In the genomic region with DNA sequence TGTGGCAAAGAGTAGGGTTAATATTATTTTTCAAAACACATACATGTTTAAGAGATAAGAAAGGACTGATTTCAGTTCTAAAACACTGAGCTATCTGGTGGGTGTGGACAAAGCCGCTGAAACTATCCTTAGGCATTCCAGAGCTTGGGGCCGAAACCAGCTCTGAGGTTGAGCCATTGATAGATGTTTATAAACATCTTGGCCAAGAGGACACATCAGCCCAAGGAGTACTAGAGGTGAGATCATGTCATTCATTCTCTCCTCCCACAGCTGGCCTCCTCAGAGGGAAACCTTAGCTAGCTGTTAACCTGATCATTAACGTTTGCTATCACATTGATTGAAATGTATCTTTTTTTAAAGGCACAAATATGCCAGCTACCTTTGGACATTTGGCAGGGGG, we compare ENCODE assay signal across 22 cellular contexts.
DNase-seq lines count a peak whose midpoint lies in the region; ATAC-seq, FAIRE-seq and TF ChIP-seq lines count a peak whose summit lies in the region.
"Had no signal": no experiment of that assay in that cellular context is flagged by ENCODE, and none has a peak within 500 bp of the region (broad histone marks: within the 10 kb centered on the region; RNA-seq: fewer than 3 reads in every experiment).

No MANE protein-coding gene starts in this region.

- no peak overlapping the region for H3K9ac ChIP-seq in KMS-11

- ATAC-seq in GM18498 (IDR thresholded peaks at IDR 0.05; ENCODE audit: unreplicated experiment) = no peak
- ATAC-seq in HG03565 (IDR thresholded peaks at IDR 0.05; ENCODE audit: unreplicated experiment) = no peak
- ATAC-seq: activated naive CD4-positive, alpha-beta T cell treated with anti-CD3 and anti-CD28 coated beads, Interleukin-2, amount 50 U/mL, for 72 hours; natural killer cell; sciatic nerve; stimulated activated effector memory CD8-positive, alpha-beta T cell treated with anti-CD3 and anti-CD28 coated beads, Interleukin-12 subunit alpha, Interleukin-12 subunit beta, amount 100 ng/mL, for 72 hours had no signal

- H4K20me1 ChIP-seq in KMS-11 (ENCODE audit: insufficient read depth) = no peaks in the 10 kb centered on the region

- H3K79me2 ChIP-seq in KMS-11 (ENCODE audit: insufficient read depth, low read depth) = no peaks in the 10 kb centered on the region

- peak; percentile 76 for DNase-seq in amniotic epithelial cell (ENCODE audit: low read depth)
- peak; percentile 12 for DNase-seq in kidney tubule cell (ENCODE audit: low spot score)
- DNase-seq in urothelium cell line (ENCODE audit: low spot score) = peak; percentile 11
- DNase-seq in NCI-H2029 (lab: John Stamatoyannopoulos, UW) = no peak
- DNase-seq: CD8-positive, alpha-beta memory T cell; GOT3; KG1; natural killer cell; NCI-H1105 treated with DMSO at 0.1 percent for 48 hours; NCI-H524; pancreas had no signal

- TF ChIP-seq CTCF in KMS-11 (conservative IDR thresholded peaks at IDR 0.05; ENCODE audit: low read depth, low read length) = no peak

- no peaks in the 10 kb centered on the region for H3K27me3 ChIP-seq in KMS-11 (ENCODE audit: insufficient read depth, low read depth)
- H3K27me3 ChIP-seq: pancreas had no signal

- no peak overlapping the region for H3K4me3 ChIP-seq in KMS-11 (IDR thresholded peaks at IDR 0.05; ENCODE audit: insufficient read depth, low read depth, low read length)
- H3K4me3 ChIP-seq: coronary artery, pancreas, thoracic aorta had no signal

- H3K4me1 ChIP-seq in KMS-11 (ENCODE audit: low read depth, poor library complexity, severe bottlenecking) = peaks cover 43% of the 10 kb centered on the region
- H3K4me1 ChIP-seq: pancreas had no signal

- no peak for FAIRE-seq in urothelium cell line (lab: Jason Lieb, UNC)
- FAIRE-seq: GM12891, keratinocyte, pancreas, TTC549 had no signal

- H3K36me3 ChIP-seq in KMS-11 (ENCODE audit: insufficient read depth) = no peaks in the 10 kb centered on the region
- H3K36me3 ChIP-seq: pancreas, thoracic aorta had no signal

- peak overlapping the region; percentile 8; the same call in 1 of the 2 replicates for H3K27ac ChIP-seq in KMS-11
- H3K27ac ChIP-seq: coronary artery, pancreas, thoracic aorta had no signal

- H2AFZ ChIP-seq in KMS-11 (ENCODE audit: low read depth) = no peak overlapping the region

- H3K4me2 ChIP-seq in KMS-11 = peak overlapping the region; percentile 74
